Comparison of ENCODE assay signal across 19 cellular contexts in the genomic region with DNA sequence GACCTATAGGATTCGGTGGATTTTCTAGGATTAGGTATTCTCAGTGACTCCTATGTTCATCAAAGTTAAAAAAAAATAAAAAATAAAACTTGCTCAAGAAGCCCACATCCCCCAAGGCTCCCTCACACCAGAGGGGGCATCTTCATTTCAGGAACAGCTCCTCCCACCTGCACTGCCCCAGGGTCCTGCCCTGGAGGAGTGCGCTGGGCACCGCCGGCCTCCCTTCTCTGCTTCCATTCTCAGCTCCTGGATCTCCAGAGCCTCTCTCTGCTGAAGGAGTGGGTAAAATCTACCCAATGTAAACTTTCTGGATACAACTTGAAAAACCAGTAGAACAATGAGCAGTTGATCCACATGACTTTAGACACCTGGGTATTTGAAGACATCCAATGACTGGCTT.
DNase-seq lines count a peak whose midpoint lies in the region; TF ChIP-seq lines count a peak whose summit lies in the region.
"Had no signal": no experiment of that assay in that cellular context is flagged by ENCODE, and none has a peak within 500 bp of the region (broad histone marks: within the 10 kb centered on the region; RNA-seq: fewer than 3 reads in every experiment).

No MANE protein-coding gene starts in this region.

- peaks cover under 1 to 23% (median 13%) of the 10 kb centered on the region in 11 experiments; a peak in 19 of 22 replicates for H3K9me3 ChIP-seq in BLaER1 treated with 17β-estradiol and CSF1 and Interleukin-3, amounts not matched to agents 10 nM and 100 nM (replicated peaks in 1 of 11)
- H3K9me3 ChIP-seq in effector memory CD4-positive, alpha-beta T cell (ENCODE audit: control insufficient read depth, low read length) = no peaks in the 10 kb centered on the region
- H3K9me3 ChIP-seq: BE2C, Caco-2 had no signal

- peaks cover 3% of the 10 kb centered on the region for H3K27me3 Mint-ChIP-seq in glutamatergic neuron (ENCODE audit: unreplicated experiment)
- H3K27me3 Mint-ChIP-seq: CD4-positive, CD25-positive, alpha-beta regulatory T cell had no signal

- H3K4me3 Mint-ChIP-seq in glutamatergic neuron (ENCODE audit: unreplicated experiment) = peak overlapping the region; percentile 46
- H3K4me3 Mint-ChIP-seq: CD14-positive monocyte; CD4-positive, alpha-beta memory T cell; CD4-positive, CD25-positive, alpha-beta regulatory T cell; CD8-positive, alpha-beta memory T cell had no signal

- H3K4me2 ChIP-seq in BLaER1 treated with 17β-estradiol and CSF1 and Interleukin-3, amounts not matched to agents 10 nM and 100 nM = peak overlapping the region in 8 of 11 experiments; percentile 30 to 77 (median 64); a peak in 12 of 22 replicates

- DNase-seq in SIG-M5 treated with dmso at 0.1 percent for 504 hours (lab: John Stamatoyannopoulos, UW; ENCODE audit: unreplicated experiment) (peak; percentile 1), SIG-M5 (lab: John Stamatoyannopoulos, UW) (no peak), glutamatergic neuron (no peak), UCSD-AML1 (lab: John Stamatoyannopoulos, UW; ENCODE audit: unreplicated experiment) (no peak)
- DNase-seq in effector memory CD4-positive, alpha-beta T cell = no peak
- DNase-seq in activated naive CD4-positive, alpha-beta T cell (lab: John Stamatoyannopoulos, UW) = no peak
- DNase-seq: 8988T; ACHN; BE2C; C1 segment of cervical spinal cord; Caco-2; Calu3; CD4-positive, alpha-beta memory T cell; CD4-positive, CD25-positive, alpha-beta regulatory T cell; CD8-positive, alpha-beta memory T cell; DMS79 treated with DMSO at 0.1 percent for 48 hours; GF-D8 had no signal

- H4K20me1 ChIP-seq in BLaER1 treated with 17β-estradiol and CSF1 and Interleukin-3, amounts not matched to agents 10 nM and 100 nM = no peaks in the 10 kb centered on the region

- no peaks in the 10 kb centered on the region for H3K36me3 ChIP-seq in BLaER1 treated with 17β-estradiol and CSF1 and Interleukin-3, amounts not matched to agents 10 nM and 100 nM
- H3K36me3 ChIP-seq in effector memory CD4-positive, alpha-beta T cell (ENCODE audit: control insufficient read depth, insufficient read depth, low read length) = no peaks in the 10 kb centered on the region
- H3K36me3 ChIP-seq: BE2C had no signal

- no peak overlapping the region for H3K27ac Mint-ChIP-seq in glutamatergic neuron (ENCODE audit: unreplicated experiment)
- H3K27ac Mint-ChIP-seq: CD14-positive monocyte; CD4-positive, alpha-beta memory T cell; CD4-positive, CD25-positive, alpha-beta regulatory T cell; CD8-positive, alpha-beta memory T cell had no signal

- H3K27me3 ChIP-seq in BLaER1 treated with 17β-estradiol and CSF1 and Interleukin-3, amounts not matched to agents 10 nM and 100 nM = no peaks in the 10 kb centered on the region
- no peaks in the 10 kb centered on the region for H3K27me3 ChIP-seq in effector memory CD4-positive, alpha-beta T cell (replicated peaks; ENCODE audit: control insufficient read depth, insufficient read depth, low read length, poor library complexity, severe bottlenecking)
- H3K27me3 ChIP-seq: BE2C had no signal

- peak overlapping the region in 1 of 11 experiments; percentile 47; a peak in 2 of 22 replicates for H3K27ac ChIP-seq in BLaER1 treated with 17β-estradiol and CSF1 and Interleukin-3, amounts not matched to agents 10 nM and 100 nM
- H3K27ac ChIP-seq in effector memory CD4-positive, alpha-beta T cell (ENCODE audit: insufficient read depth, low read length, poor library complexity, severe bottlenecking) = no peak overlapping the region

- peaks cover 5% of the 10 kb centered on the region for H3K9me3 Mint-ChIP-seq in glutamatergic neuron (ENCODE audit: unreplicated experiment)

- H3K36me3 Mint-ChIP-seq in glutamatergic neuron (ENCODE audit: unreplicated experiment) = peaks cover 15% of the 10 kb centered on the region
- H3K36me3 Mint-ChIP-seq: CD14-positive monocyte; CD4-positive, alpha-beta memory T cell; CD4-positive, CD25-positive, alpha-beta regulatory T cell; CD8-positive, alpha-beta memory T cell had no signal

- peaks cover 0 to 16% (median 12%) of the 10 kb centered on the region in 10 experiments; a peak in 14 of 20 replicates for H3K4me1 ChIP-seq in BLaER1 treated with 17β-estradiol and CSF1 and Interleukin-3, amounts not matched to agents 10 nM and 100 nM
- no peaks in the 10 kb centered on the region for H3K4me1 ChIP-seq in effector memory CD4-positive, alpha-beta T cell (ENCODE audit: control insufficient read depth, insufficient read depth, low read length, poor library complexity, severe bottlenecking)
- H3K4me1 ChIP-seq: BE2C, Caco-2 had no signal

- no peak overlapping the region for H3K9ac ChIP-seq in BLaER1 treated with 17β-estradiol and CSF1 and Interleukin-3, amounts not matched to agents 10 nM and 100 nM

- no peak overlapping the region for H3K4me3 ChIP-seq in BLaER1 treated with 17β-estradiol and CSF1 and Interleukin-3, amounts not matched to agents 10 nM and 100 nM
- no peak overlapping the region for H3K4me3 ChIP-seq in effector memory CD4-positive, alpha-beta T cell (ENCODE audit: insufficient read depth, low read depth, low read length, poor library complexity, severe bottlenecking)

- H3K4me1 Mint-ChIP-seq in glutamatergic neuron (ENCODE audit: low read depth, unreplicated experiment) = peaks cover 11% of the 10 kb centered on the region
- H3K4me1 Mint-ChIP-seq: CD14-positive monocyte; CD4-positive, alpha-beta memory T cell; CD4-positive, CD25-positive, alpha-beta regulatory T cell; CD8-positive, alpha-beta memory T cell had no signal

- TF ChIP-seq CTCF in glutamatergic neuron (IDR thresholded peaks at IDR 0.05; ENCODE audit: partially characterized antibody, unreplicated experiment) = no peak
